1 cellular context compared by ENCODE assay signal in the genomic region with DNA sequence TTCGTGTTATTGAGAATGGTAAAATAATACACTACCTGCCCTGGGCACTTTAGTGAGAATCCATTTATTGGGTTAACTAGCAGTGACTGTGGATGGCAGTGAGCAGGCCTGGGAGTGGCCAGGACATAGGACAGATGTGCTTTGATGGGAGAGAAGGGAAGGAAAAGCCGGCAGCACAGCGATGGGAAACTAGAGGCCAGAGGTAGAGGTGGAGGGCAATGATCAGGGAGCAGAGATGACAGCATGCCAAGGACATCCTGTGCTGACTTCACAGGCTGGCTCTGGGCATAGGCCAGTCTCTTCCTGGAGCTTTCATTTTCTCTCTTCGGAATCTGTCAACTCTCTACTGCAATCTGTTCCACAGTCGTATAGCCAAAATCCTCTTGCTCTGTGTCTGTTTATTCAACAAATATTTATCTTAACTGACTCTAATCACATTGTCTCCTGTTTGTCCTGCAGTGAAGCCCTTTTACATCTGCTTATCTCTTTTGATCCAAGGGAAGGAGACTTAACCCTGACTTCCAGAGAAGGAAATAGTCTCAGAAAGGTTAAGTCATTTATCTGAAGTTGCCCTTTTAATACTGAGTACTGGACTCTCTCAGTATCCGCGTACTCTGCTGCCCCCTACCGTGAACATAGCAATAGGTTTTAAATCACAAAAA.
TF ChIP-seq lines count a peak whose summit lies in the region.

No MANE protein-coding gene starts in this region.

TF ChIP-seq in HepG2, 621 proteins besides CTCF, POLR2A, EP300 and RAD21 (continued from another document and continues in another):
- TF ChIP-seq, protein P1, sequence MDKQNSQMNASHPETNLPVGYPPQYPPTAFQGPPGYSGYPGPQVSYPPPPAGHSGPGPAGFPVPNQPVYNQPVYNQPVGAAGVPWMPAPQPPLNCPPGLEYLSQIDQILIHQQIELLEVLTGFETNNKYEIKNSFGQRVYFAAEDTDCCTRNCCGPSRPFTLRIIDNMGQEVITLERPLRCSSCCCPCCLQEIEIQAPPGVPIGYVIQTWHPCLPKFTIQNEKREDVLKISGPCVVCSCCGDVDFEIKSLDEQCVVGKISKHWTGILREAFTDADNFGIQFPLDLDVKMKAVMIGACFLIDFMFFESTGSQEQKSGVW (CRISPR knock-in tag; IDR thresholded peaks at IDR 0.05; ENCODE audit: borderline replicate concordance): no peak
- TF ChIP-seq ZGPAT (CRISPR knock-in tag; IDR thresholded peaks at IDR 0.05) (peak; percentile 81), ZNF674 (CRISPR knock-in tag; IDR thresholded peaks at IDR 0.05; ENCODE audit: low read depth) (no peak), HHEX (CRISPR knock-in tag; IDR thresholded peaks at IDR 0.05) (no peak), ZNF180 (CRISPR knock-in tag; IDR thresholded peaks at IDR 0.05; ENCODE audit: borderline replicate concordance, low read depth) (no peak), ZNF274 (CRISPR knock-in tag; IDR thresholded peaks at IDR 0.05) (no peak), PAX8 (CRISPR knock-in tag; IDR thresholded peaks at IDR 0.05; ENCODE audit: borderline replicate concordance) (no peak), ZNF784 (CRISPR knock-in tag; IDR thresholded peaks at IDR 0.05; ENCODE audit: borderline replicate concordance) (no peak), ZNF160 (CRISPR knock-in tag; IDR thresholded peaks at IDR 0.05) (no peak), ZNF710 (CRISPR knock-in tag; IDR thresholded peaks at IDR 0.05; ENCODE audit: borderline replicate concordance) (peak; percentile 87; the same call in 1 of the 2 replicates), SMAD1 (CRISPR knock-in tag; IDR thresholded peaks at IDR 0.05; ENCODE audit: borderline replicate concordance, low read depth) (no peak; the same call in 1 of the 2 replicates), PCBP2 (optimal IDR thresholded peaks at IDR 0.05; ENCODE audit: low read depth, low read length, poor library complexity, severe bottlenecking) (no peak), NR2F6 (IDR thresholded peaks at IDR 0.05) (peak; percentile 57), NR2F6 (CRISPR knock-in tag; IDR thresholded peaks at IDR 0.05) (peak; percentile 54), MEIS2 (CRISPR knock-in tag; IDR thresholded peaks at IDR 0.05) (peak; percentile 38; the same call in 1 of the 2 replicates), ZNF589 (CRISPR knock-in tag; conservative IDR thresholded peaks at IDR 0.05) (no peak), ESRRA (CRISPR knock-in tag; IDR thresholded peaks at IDR 0.05; ENCODE audit: low read depth) (peak; percentile 92), ZBTB1 (CRISPR knock-in tag; IDR thresholded peaks at IDR 0.05; ENCODE audit: borderline replicate concordance) (no peak), ATM (IDR thresholded peaks at IDR 0.05; ENCODE audit: borderline replicate concordance) (no peak), IKZF4 (CRISPR knock-in tag; IDR thresholded peaks at IDR 0.05; ENCODE audit: borderline replicate concordance, low read depth, not compliant biosample characterization) (no peak), TEF (CRISPR knock-in tag; IDR thresholded peaks at IDR 0.05) (no peak), NCOA2 (CRISPR knock-in tag; IDR thresholded peaks at IDR 0.05) (peak; percentile 58; the same call in 1 of the 2 replicates), ZNF670 (CRISPR knock-in tag; IDR thresholded peaks at IDR 0.05; ENCODE audit: borderline replicate concordance) (no peak; the same call in 1 of the 2 replicates), ZNF747 (CRISPR knock-in tag; IDR thresholded peaks at IDR 0.05; ENCODE audit: borderline replicate concordance) (peak; percentile 74; the same call in 1 of the 2 replicates), DNMT1 (CRISPR knock-in tag; IDR thresholded peaks at IDR 0.05) (no peak), ZNF792 (CRISPR knock-in tag; IDR thresholded peaks at IDR 0.05) (no peak), THYN1 (CRISPR knock-in tag; IDR thresholded peaks at IDR 0.05; ENCODE audit: borderline replicate concordance, low read depth) (no peak; the same call in 1 of the 2 replicates), ZNF138 (CRISPR knock-in tag; IDR thresholded peaks at IDR 0.05; ENCODE audit: low read depth) (no peak)
- TF ChIP-seq, protein P2, sequence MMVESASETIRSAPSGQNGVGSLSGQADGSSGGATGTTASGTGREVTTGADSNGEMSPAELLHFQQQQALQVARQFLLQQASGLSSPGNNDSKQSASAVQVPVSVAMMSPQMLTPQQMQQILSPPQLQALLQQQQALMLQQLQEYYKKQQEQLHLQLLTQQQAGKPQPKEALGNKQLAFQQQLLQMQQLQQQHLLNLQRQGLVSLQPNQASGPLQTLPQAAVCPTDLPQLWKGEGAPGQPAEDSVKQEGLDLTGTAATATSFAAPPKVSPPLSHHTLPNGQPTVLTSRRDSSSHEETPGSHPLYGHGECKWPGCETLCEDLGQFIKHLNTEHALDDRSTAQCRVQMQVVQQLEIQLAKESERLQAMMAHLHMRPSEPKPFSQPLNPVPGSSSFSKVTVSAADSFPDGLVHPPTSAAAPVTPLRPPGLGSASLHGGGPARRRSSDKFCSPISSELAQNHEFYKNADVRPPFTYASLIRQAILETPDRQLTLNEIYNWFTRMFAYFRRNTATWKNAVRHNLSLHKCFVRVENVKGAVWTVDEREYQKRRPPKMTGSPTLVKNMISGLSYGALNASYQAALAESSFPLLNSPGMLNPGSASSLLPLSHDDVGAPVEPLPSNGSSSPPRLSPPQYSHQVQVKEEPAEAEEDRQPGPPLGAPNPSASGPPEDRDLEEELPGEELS (CRISPR knock-in tag; IDR thresholded peaks at IDR 0.05): peak; percentile 75
- TF ChIP-seq, protein P3, sequence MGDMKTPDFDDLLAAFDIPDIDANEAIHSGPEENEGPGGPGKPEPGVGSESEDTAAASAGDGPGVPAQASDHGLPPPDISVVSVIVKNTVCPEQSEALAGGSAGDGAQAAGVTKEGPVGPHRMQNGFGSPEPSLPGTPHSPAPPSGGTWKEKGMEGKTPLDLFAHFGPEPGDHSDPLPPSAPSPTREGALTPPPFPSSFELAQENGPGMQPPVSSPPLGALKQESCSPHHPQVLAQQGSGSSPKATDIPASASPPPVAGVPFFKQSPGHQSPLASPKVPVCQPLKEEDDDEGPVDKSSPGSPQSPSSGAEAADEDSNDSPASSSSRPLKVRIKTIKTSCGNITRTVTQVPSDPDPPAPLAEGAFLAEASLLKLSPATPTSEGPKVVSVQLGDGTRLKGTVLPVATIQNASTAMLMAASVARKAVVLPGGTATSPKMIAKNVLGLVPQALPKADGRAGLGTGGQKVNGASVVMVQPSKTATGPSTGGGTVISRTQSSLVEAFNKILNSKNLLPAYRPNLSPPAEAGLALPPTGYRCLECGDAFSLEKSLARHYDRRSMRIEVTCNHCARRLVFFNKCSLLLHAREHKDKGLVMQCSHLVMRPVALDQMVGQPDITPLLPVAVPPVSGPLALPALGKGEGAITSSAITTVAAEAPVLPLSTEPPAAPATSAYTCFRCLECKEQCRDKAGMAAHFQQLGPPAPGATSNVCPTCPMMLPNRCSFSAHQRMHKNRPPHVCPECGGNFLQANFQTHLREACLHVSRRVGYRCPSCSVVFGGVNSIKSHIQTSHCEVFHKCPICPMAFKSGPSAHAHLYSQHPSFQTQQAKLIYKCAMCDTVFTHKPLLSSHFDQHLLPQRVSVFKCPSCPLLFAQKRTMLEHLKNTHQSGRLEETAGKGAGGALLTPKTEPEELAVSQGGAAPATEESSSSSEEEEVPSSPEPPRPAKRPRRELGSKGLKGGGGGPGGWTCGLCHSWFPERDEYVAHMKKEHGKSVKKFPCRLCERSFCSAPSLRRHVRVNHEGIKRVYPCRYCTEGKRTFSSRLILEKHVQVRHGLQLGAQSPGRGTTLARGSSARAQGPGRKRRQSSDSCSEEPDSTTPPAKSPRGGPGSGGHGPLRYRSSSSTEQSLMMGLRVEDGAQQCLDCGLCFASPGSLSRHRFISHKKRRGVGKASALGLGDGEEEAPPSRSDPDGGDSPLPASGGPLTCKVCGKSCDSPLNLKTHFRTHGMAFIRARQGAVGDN (CRISPR knock-in tag; IDR thresholded peaks at IDR 0.05): peak; percentile 38; the same call in 1 of the 2 replicates
- TF ChIP-seq, protein P4, sequence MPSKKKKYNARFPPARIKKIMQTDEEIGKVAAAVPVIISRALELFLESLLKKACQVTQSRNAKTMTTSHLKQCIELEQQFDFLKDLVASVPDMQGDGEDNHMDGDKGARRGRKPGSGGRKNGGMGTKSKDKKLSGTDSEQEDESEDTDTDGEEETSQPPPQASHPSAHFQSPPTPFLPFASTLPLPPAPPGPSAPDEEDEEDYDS (CRISPR knock-in tag; IDR thresholded peaks at IDR 0.05): no peak
- TF ChIP-seq, protein P5, sequence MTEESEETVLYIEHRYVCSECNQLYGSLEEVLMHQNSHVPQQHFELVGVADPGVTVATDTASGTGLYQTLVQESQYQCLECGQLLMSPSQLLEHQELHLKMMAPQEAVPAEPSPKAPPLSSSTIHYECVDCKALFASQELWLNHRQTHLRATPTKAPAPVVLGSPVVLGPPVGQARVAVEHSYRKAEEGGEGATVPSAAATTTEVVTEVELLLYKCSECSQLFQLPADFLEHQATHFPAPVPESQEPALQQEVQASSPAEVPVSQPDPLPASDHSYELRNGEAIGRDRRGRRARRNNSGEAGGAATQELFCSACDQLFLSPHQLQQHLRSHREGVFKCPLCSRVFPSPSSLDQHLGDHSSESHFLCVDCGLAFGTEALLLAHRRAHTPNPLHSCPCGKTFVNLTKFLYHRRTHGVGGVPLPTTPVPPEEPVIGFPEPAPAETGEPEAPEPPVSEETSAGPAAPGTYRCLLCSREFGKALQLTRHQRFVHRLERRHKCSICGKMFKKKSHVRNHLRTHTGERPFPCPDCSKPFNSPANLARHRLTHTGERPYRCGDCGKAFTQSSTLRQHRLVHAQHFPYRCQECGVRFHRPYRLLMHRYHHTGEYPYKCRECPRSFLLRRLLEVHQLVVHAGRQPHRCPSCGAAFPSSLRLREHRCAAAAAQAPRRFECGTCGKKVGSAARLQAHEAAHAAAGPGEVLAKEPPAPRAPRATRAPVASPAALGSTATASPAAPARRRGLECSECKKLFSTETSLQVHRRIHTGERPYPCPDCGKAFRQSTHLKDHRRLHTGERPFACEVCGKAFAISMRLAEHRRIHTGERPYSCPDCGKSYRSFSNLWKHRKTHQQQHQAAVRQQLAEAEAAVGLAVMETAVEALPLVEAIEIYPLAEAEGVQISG (CRISPR knock-in tag; IDR thresholded peaks at IDR 0.05): peak; percentile 58; the same call in 1 of the 2 replicates
- TF ChIP-seq, protein P6, sequence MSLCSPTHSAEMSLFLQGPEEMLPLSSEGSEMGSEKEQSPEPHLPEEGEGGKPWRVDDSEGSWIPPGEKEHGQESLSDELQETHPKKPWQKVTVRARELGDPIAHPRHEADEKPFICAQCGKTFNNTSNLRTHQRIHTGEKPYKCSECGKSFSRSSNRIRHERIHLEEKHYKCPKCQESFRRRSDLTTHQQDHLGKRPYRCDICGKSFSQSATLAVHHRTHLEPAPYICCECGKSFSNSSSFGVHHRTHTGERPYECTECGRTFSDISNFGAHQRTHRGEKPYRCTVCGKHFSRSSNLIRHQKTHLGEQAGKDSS (CRISPR knock-in tag; IDR thresholded peaks at IDR 0.05; ENCODE audit: borderline replicate concordance, low read depth): no peak; the same call in 1 of the 2 replicates
- TF ChIP-seq, protein P7, sequence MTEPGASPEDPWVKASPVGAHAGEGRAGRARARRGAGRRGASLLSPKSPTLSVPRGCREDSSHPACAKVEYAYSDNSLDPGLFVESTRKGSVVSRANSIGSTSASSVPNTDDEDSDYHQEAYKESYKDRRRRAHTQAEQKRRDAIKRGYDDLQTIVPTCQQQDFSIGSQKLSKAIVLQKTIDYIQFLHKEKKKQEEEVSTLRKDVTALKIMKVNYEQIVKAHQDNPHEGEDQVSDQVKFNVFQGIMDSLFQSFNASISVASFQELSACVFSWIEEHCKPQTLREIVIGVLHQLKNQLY (CRISPR knock-in tag; IDR thresholded peaks at IDR 0.05): no peak; the same call in 1 of the 2 replicates
- TF ChIP-seq, protein P8, sequence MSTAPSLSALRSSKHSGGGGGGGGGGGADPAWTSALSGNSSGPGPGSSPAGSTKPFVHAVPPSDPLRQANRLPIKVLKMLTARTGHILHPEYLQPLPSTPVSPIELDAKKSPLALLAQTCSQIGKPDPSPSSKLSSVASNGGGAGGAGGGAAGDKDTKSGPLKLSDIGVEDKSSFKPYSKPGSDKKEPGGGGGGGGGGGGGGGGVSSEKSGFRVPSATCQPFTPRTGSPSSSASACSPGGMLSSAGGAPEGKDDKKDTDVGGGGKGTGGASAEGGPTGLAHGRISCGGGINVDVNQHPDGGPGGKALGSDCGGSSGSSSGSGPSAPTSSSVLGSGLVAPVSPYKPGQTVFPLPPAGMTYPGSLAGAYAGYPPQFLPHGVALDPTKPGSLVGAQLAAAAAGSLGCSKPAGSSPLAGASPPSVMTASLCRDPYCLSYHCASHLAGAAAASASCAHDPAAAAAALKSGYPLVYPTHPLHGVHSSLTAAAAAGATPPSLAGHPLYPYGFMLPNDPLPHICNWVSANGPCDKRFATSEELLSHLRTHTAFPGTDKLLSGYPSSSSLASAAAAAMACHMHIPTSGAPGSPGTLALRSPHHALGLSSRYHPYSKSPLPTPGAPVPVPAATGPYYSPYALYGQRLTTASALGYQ (CRISPR knock-in tag; IDR thresholded peaks at IDR 0.05): no peak
